7 cellular contexts compared by ENCODE assay signal in the genomic region with DNA sequence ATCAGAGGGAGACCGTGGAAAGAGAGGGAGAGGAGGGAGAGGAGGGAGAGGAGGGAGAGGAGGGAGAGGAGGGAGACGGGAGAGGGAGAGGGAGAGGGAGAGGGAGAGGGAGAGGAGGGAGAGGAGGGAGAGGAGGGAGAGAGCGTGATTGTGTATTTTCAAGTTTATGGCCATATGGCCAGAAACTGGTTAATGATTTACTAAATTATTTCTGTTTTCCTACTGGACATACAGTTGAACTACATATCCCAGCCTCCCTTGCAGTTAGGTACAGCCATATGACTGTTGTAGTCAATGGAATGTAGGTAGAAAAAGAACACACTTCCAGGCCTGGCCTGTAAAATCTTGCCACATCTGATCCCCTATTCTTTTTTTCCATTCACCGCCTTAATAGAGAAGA. TPM values are rescaled to one million over a fixed set of nuclear protein-coding genes. Genes with fewer than 3 reads are reported as not detected.
DNase-seq lines count a peak whose midpoint lies in the region; TF ChIP-seq lines count a peak whose summit lies in the region.
"Not testable (repeated sequence)": the region's sequence is repeated elsewhere in the genome, so short reads cannot be mapped to it uniquely, and the experiment has no call there.

No MANE protein-coding gene starts in this region.

- not testable (repeated sequence) for H3K4me3 ChIP-seq in SK-N-SH (ENCODE audit: low read depth in 2 of 2, low read length in 1 of 2); choroid plexus epithelial cell (ENCODE audit: low read depth, low read length); hepatocyte; osteoblast (ENCODE audit: insufficient read depth, low read length)

- TF ChIP-seq RAD21 in SK-N-SH (IDR thresholded peaks at IDR 0.05; ENCODE audit: low read length): not testable (repeated sequence)

- not testable (repeated sequence) for H3K27me3 Mint-ChIP-seq in type B pancreatic cell

- not testable (repeated sequence) for H3K9me2 ChIP-seq in SK-N-SH; hepatocyte (replicated peaks; ENCODE audit: insufficient read depth)

- not testable (repeated sequence) for H3K4me1 ChIP-seq in SK-N-SH (ENCODE audit: control insufficient read depth in 1 of 2, insufficient read depth in 2 of 2, low read depth in 1 of 2, low read length in 1 of 2); hepatocyte (ENCODE audit: insufficient read depth); osteoblast (ENCODE audit: insufficient read depth, low read length)

- H3K79me2 ChIP-seq in SK-N-SH (ENCODE audit: insufficient read depth); hepatocyte; osteoblast (ENCODE audit: insufficient read depth, low read length): not testable (repeated sequence)

- not testable (repeated sequence) for H3K4me3 Mint-ChIP-seq in type B pancreatic cell

- not testable (repeated sequence) for H3K27me3 ChIP-seq in SK-N-SH (ENCODE audit: insufficient read depth); hepatocyte
- peaks cover 18% of the 10 kb centered on the region for H3K27me3 ChIP-seq in osteoblast (ENCODE audit: insufficient read depth, low read length)

- peak overlapping the region; percentile 3 for H3K27ac Mint-ChIP-seq in type B pancreatic cell

- H3K9me3 Mint-ChIP-seq in type B pancreatic cell: peaks cover 10% of the 10 kb centered on the region

- H3F3A ChIP-seq in SK-N-SH (replicated peaks; ENCODE audit: insufficient read depth): not testable (repeated sequence)

- DNase-seq in DMS 273 (lab: John Stamatoyannopoulos, UW; ENCODE audit: unreplicated experiment): peak; percentile 10
- DNase-seq in HT-29 (ENCODE audit: low spot score): peak; percentile 44
- not testable (repeated sequence) for DNase-seq in SK-N-SH; type B pancreatic cell (ENCODE audit: extremely low spot score, unreplicated experiment)
- DNase-seq in choroid plexus epithelial cell (ENCODE audit: low read depth): peak; percentile 13
- peak; percentile 50 for DNase-seq in hepatocyte (ENCODE audit: low spot score)
- DNase-seq in osteoblast (ENCODE audit: insufficient read length, low spot score, missing footprints): peak; percentile 55

- H3K4me1 Mint-ChIP-seq in type B pancreatic cell (ENCODE audit: unreplicated experiment): not testable (repeated sequence)

- not testable (repeated sequence) for H3K4me2 ChIP-seq in SK-N-SH; hepatocyte; osteoblast (ENCODE audit: insufficient read depth, low read length)

- not testable (repeated sequence) for H3K36me3 ChIP-seq in SK-N-SH (replicated peaks in 1 of 2; ENCODE audit: control insufficient read depth in 1 of 2, insufficient read depth in 2 of 2, low read length in 1 of 2); hepatocyte (replicated peaks; ENCODE audit: insufficient read depth, low read depth); osteoblast (ENCODE audit: insufficient read depth, low read length)

- not testable (repeated sequence) for H3K9me3 ChIP-seq in SK-N-SH; hepatocyte (ENCODE audit: low read depth); osteoblast (ENCODE audit: low read depth, low read length)

- H3K27ac ChIP-seq in SK-N-SH (ENCODE audit: low read depth in 2 of 2, low read length in 1 of 2); hepatocyte; osteoblast (ENCODE audit: low read depth, low read length): not testable (repeated sequence)

- H4K20me1 ChIP-seq in SK-N-SH (ENCODE audit: insufficient read depth); hepatocyte (ENCODE audit: insufficient read depth, poor library complexity, severe bottlenecking); osteoblast (ENCODE audit: insufficient read depth, low read length): not testable (repeated sequence)

- H3K9ac ChIP-seq in SK-N-SH: not testable (repeated sequence)

- CTCF ChIA-PET in SK-N-SH (lab: Yijun Ruan, JAX): not testable (repeated sequence)

- WGBS in SK-N-SH (ENCODE audit: low lambda C conversion rate): 76% methylated on average over 4 of the region's 4 CpGs
- 94% methylated on average over 2 of the region's 4 CpGs for WGBS in hepatocyte (ENCODE audit: low lambda C conversion rate, missing lambda C conversion rate)

- not testable (repeated sequence) for TF ChIP-seq EP300 in SK-N-SH (IDR thresholded peaks at IDR 0.05; ENCODE audit: borderline replicate concordance in 1 of 2, low read depth in 1 of 2, low read length in 1 of 2)

- POLR2A ChIA-PET in SK-N-SH (lab: Yijun Ruan, JAX): not testable (repeated sequence)

- TF ChIP-seq CTCF in SK-N-SH (IDR thresholded peaks at IDR 0.05); choroid plexus epithelial cell (conservative IDR thresholded peaks at IDR 0.05; ENCODE audit: low read depth, low read length); hepatocyte (IDR thresholded peaks at IDR 0.05; ENCODE audit: poor library complexity); osteoblast (IDR thresholded peaks at IDR 0.05; ENCODE audit: extremely low read depth, low read depth, low read length); type B pancreatic cell (conservative IDR thresholded peaks at IDR 0.05): not testable (repeated sequence)

- not testable (repeated sequence) for H3K36me3 Mint-ChIP-seq in type B pancreatic cell

- not testable (repeated sequence) for H2AFZ ChIP-seq in SK-N-SH (ENCODE audit: low read depth); hepatocyte; osteoblast (ENCODE audit: low read length)

TF ChIP-seq in SK-N-SH, 30 proteins besides CTCF, POLR2A, EP300 and RAD21:
- TF ChIP-seq, protein P1, sequence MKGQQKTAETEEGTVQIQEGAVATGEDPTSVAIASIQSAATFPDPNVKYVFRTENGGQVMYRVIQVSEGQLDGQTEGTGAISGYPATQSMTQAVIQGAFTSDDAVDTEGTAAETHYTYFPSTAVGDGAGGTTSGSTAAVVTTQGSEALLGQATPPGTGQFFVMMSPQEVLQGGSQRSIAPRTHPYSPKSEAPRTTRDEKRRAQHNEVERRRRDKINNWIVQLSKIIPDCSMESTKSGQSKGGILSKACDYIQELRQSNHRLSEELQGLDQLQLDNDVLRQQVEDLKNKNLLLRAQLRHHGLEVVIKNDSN (IDR thresholded peaks at IDR 0.05; ENCODE audit: borderline replicate concordance, low read depth): peak; percentile 23; the same call in 1 of the 2 replicates

RNA-seq across cellular contexts. Expression of a gene that starts 23.1 kb away (rescaled TPM):
- 2.1 and 3.1 TPM in 2 replicates for total RNA-seq in HT-29 (2014; rRNA removed; shearing (Covaris generic))
- polyA plus RNA-seq in SK-N-SH (2012; rRNA removed) (2.9 and 3.1 TPM in 2 replicates), hepatocyte (3.6 and 5.1 TPM in 2 replicates)
- polyA plus RNA-seq in SK-N-SH (2012; cell fraction: cytosol; rRNA removed): 4.0 and 4.1 TPM in 2 replicates
- 1.7 and 3.2 TPM in 2 replicates for polyA plus RNA-seq in SK-N-SH (2012; cell fraction: nucleus; rRNA removed)
- total RNA-seq in hepatocyte (16.0 and 16.1 TPM in 2 replicates), osteoblast (11.2 and 12.4 TPM in 2 replicates), type B pancreatic cell (ENCODE audit: low replicate concordance) (8.9 and 11.2 TPM in 2 replicates)
